ENCODE assay signal across 1 cellular context in genomic region chr2:176167398-176167797, GRCh38.
TF ChIP-seq lines count a peak whose summit lies in the region.

No MANE protein-coding gene starts in this region.

TF ChIP-seq in HepG2, 621 proteins besides CTCF, POLR2A, EP300 and RAD21:
- TF ChIP-seq RFX1 (IDR thresholded peaks at IDR 0.05) (no peak), IKZF5 (CRISPR knock-in tag; IDR thresholded peaks at IDR 0.05) (no peak), EZH2 (conservative IDR thresholded peaks at IDR 0.05; ENCODE audit: low read depth, low read length) (no peak), ZBTB7B (CRISPR knock-in tag; IDR thresholded peaks at IDR 0.05) (no peak), MAFK (conservative IDR thresholded peaks at IDR 0.05 in 1 of 2, IDR thresholded peaks at IDR 0.05 in 1 of 2; ENCODE audit: low read length in 2 of 2) (peak; percentile 89 to 90), ZBTB26 (CRISPR knock-in tag; IDR thresholded peaks at IDR 0.05; ENCODE audit: borderline replicate concordance) (no peak), NR2C2 (CRISPR knock-in tag; IDR thresholded peaks at IDR 0.05; ENCODE audit: borderline replicate concordance) (no peak), MAFF (IDR thresholded peaks at IDR 0.05; ENCODE audit: low read depth, low read length) (peak; percentile 92)
